Comparison of ENCODE assay signal across 23 cellular contexts in genomic region chr7:45563804-45564461, GRCh38. TPM values are rescaled to one million over a fixed set of nuclear protein-coding genes. Genes with fewer than 3 reads are reported as not detected.
A peak's percentile ranks its signal among the peaks of the same experiment; 100 is the strongest.
DNase-seq lines count a peak whose midpoint lies in the region; ATAC-seq and TF ChIP-seq lines count a peak whose summit lies in the region.
"Had no signal": no experiment of that assay in that cellular context is flagged by ENCODE, and none has a peak within 500 bp of the region (broad histone marks: within the 10 kb centered on the region; RNA-seq: fewer than 3 reads in every experiment).

No MANE protein-coding gene starts in this region.

- no peak for ATAC-seq in GM21619 (IDR thresholded peaks at IDR 0.05; ENCODE audit: unreplicated experiment)
- ATAC-seq: A549 had no signal

- no peak overlapping the region for H3K4me3 Mint-ChIP-seq in neural progenitor cell
- H3K4me3 Mint-ChIP-seq: activated B cell treated with CpG ODN at 0.5 μM for 24 hours, type B pancreatic cell had no signal

- no peaks in the 10 kb centered on the region for H3K36me3 Mint-ChIP-seq in neural progenitor cell
- H3K36me3 Mint-ChIP-seq: type B pancreatic cell had no signal

- no peaks in the 10 kb centered on the region for H3F3A ChIP-seq in neural progenitor cell (ENCODE audit: low read depth)

- TF ChIP-seq CTCF in WERI-Rb-1 (IDR thresholded peaks at IDR 0.05; ENCODE audit: low read depth, low read length) = no peak
- TF ChIP-seq CTCF in cardiac muscle cell (IDR thresholded peaks at IDR 0.05; ENCODE audit: low read depth, low read length) = no peak
- no peak for TF ChIP-seq CTCF in neural progenitor cell (IDR thresholded peaks at IDR 0.05)

- H3K4me3 ChIP-seq in WERI-Rb-1 (ENCODE audit: low read depth, low read length) (peak overlapping the region; percentile 41), cardiac muscle cell (no peak overlapping the region), neural progenitor cell (no peak overlapping the region)
- H3K4me3 ChIP-seq: A549, HAP-1, lung had no signal

- peak overlapping the region; percentile 55 for H3K4me2 ChIP-seq in neural progenitor cell
- H3K4me2 ChIP-seq: A549 had no signal

- H3K9me3 Mint-ChIP-seq in neural progenitor cell = peaks cover 7% of the 10 kb centered on the region

- H3K27ac Mint-ChIP-seq in neural progenitor cell = peak overlapping the region; percentile 43
- H3K27ac Mint-ChIP-seq: activated B cell treated with CpG ODN at 0.5 μM for 24 hours, type B pancreatic cell had no signal

- H3K4me1 Mint-ChIP-seq in neural progenitor cell = peaks cover 23% of the 10 kb centered on the region
- H3K4me1 Mint-ChIP-seq: activated B cell treated with CpG ODN at 0.5 μM for 24 hours had no signal

- peaks cover 6% of the 10 kb centered on the region for H3K9me3 ChIP-seq in WERI-Rb-1 (ENCODE audit: severe bottlenecking)
- H3K9me3 ChIP-seq in cardiac muscle cell (ENCODE audit: low read depth) = no peaks in the 10 kb centered on the region
- H3K9me3 ChIP-seq in neural progenitor cell (ENCODE audit: low read depth) = no peaks in the 10 kb centered on the region
- H3K9me3 ChIP-seq: HAP-1 had no signal

- no peak overlapping the region for H3K9ac ChIP-seq in neural progenitor cell

- H3K4me1 ChIP-seq in cardiac muscle cell (ENCODE audit: low read depth) (peaks cover 28% of the 10 kb centered on the region), neural progenitor cell (peaks cover 19% of the 10 kb centered on the region)
- H3K4me1 ChIP-seq: A549, HAP-1 had no signal

- H3K27me3 ChIP-seq in WERI-Rb-1 (ENCODE audit: insufficient read depth, low read depth, severe bottlenecking) (no peaks in the 10 kb centered on the region), cardiac muscle cell (no peaks in the 10 kb centered on the region), neural progenitor cell (no peaks in the 10 kb centered on the region)

- no peaks in the 10 kb centered on the region for H3K79me2 ChIP-seq in neural progenitor cell (ENCODE audit: low read depth)

- peak overlapping the region; percentile 26 for H2AFZ ChIP-seq in neural progenitor cell (replicated peaks)

- H3K27ac ChIP-seq in WERI-Rb-1 (peak overlapping the region; percentile 5), cardiac muscle cell (peak overlapping the region; percentile 77), neural progenitor cell (no peak overlapping the region)
- H3K27ac ChIP-seq: A549, C4-2B, RWPE1 had no signal

- no peaks in the 10 kb centered on the region for H3K36me3 ChIP-seq in WERI-Rb-1
- no peaks in the 10 kb centered on the region for H3K36me3 ChIP-seq in cardiac muscle cell
- no peaks in the 10 kb centered on the region for H3K36me3 ChIP-seq in neural progenitor cell
- H3K36me3 ChIP-seq: HAP-1 had no signal

- peak; percentile 7 for DNase-seq in AG20443 (ENCODE audit: low spot score)
- peak; percentile 54 for DNase-seq in WERI-Rb-1
- DNase-seq in cardiac muscle cell (ENCODE audit: low read depth in 1 of 2, low spot score in 1 of 2) = peak in 1 of 2 donors; percentile 41
- DNase-seq in neural progenitor cell (ENCODE audit: low spot score) = no peak
- DNase-seq in T-helper 9 cell = no peak
- DNase-seq in Ammon's horn (ENCODE audit: low spot score) = no peak
- DNase-seq in activated naive CD4-positive, alpha-beta T cell treated with anti-CD3 and anti-CD28 coated beads, Interleukin-2, amount 50 U/mL, for 16 hours = no peak
- DNase-seq: activated B cell treated with CpG ODN at 0.5 μM for 24 hours; activated CD4-positive, alpha-beta T cell treated with anti-CD3 and anti-CD28 coated beads, Interleukin-2, amount 50 U/mL, for 4 hours; activated effector memory CD4-positive, alpha-beta T cell treated with anti-CD3 and anti-CD28 coated beads, Interleukin-2, amount 50 U/mL, for 16 hours; activated T-cell treated with anti-CD3 and anti-CD28 coated beads for 4 hours; hippocampal formation; KBM-7; MM.1S; NCI-H1436 had no signal

- H4K20me1 ChIP-seq in neural progenitor cell (ENCODE audit: low read depth) = no peaks in the 10 kb centered on the region

- peaks cover 24% of the 10 kb centered on the region for H3K27me3 Mint-ChIP-seq in neural progenitor cell (ENCODE audit: insufficient read depth, low read depth)

RNA-seq across cellular contexts. Expression of gene ADCY1, which starts 10.2 kb away (rescaled TPM):
- total RNA-seq in cardiac muscle cell (12.6 and 22.9 TPM in 2 replicates), neural progenitor cell (ENCODE audit: low replicate concordance) (7.4 and 8.5 TPM in 2 replicates)
- polyA plus RNA-seq in cardiac muscle cell = 15.6 and 21.2 TPM in 2 replicates
- total RNA-seq: activated B cell treated with CpG ODN at 0.5 μM for 24 hours, HT-29 had no signal

Comparison
In these comparisons a context has a peak if more than half of its experiments do, and no peak if none do; other contexts are left out.
1. DNase-seq: peak in AG20443 (single experiment) and WERI-Rb-1 (single experiment); none in neural progenitor cell (single experiment), T-helper 9 cell (single experiment), Ammon's horn (single experiment) and activated naive CD4-positive, alpha-beta T cell treated with anti-CD3 and anti-CD28 coated beads, Interleukin-2, amount 50 U/mL, for 16 hours (single experiment).